In the genomic region with DNA sequence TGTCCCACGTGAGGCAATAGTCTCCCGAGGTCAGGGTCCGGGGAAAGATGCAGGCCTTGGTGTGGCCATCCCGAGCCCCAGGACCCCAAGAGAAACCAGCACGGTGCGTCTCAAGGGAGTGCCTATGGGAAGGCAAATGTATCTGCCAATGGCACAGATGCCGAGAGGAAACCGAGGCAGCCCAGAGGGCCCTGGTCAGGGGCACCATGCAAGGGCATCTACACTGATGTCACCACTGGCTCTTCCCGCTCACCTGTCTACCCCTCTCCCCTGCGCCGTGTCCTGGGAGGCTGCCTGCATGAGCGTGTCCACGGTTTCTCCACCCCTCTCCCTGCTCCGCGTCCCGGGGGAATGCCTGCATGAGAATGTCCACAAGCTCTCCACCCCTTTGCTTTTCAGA, we compare ENCODE assay signal across 18 cellular contexts.
DNase-seq lines count a peak whose midpoint lies in the region; ATAC-seq and TF ChIP-seq lines count a peak whose summit lies in the region.
"Had no signal": no experiment of that assay in that cellular context is flagged by ENCODE, and none has a peak within 500 bp of the region (broad histone marks: within the 10 kb centered on the region; RNA-seq: fewer than 3 reads in every experiment).

No MANE protein-coding gene starts in this region.

- H3K36me3 ChIP-seq in trophoblast cell (ENCODE audit: control insufficient read depth in 1 of 2, insufficient read depth in 2 of 2, low read length in 2 of 2), result no peaks in the 10 kb centered on the region
- H3K36me3 ChIP-seq: BLaER1 had no signal

- H3K23ac ChIP-seq in trophoblast cell (ENCODE audit: low read length), result no peak overlapping the region

- peak overlapping the region; percentile 63 for H3K27ac Mint-ChIP-seq in activated CD8-positive, alpha-beta T cell treated with anti-CD3 and anti-CD28 coated beads, Interleukin-2, amount 10 ng/mL, durations not matched to agents 7 days and 5 days
- H3K27ac Mint-ChIP-seq in activated CD8-positive, alpha-beta T cell treated with anti-CD3 and anti-CD28 coated beads for 36 hours, result no peak overlapping the region
- peak overlapping the region; percentile 50 for H3K27ac Mint-ChIP-seq in neural crest cell (ENCODE audit: unreplicated experiment)
- no peak overlapping the region for H3K27ac Mint-ChIP-seq in CD14-positive monocyte
- H3K27ac Mint-ChIP-seq: B cell; CD4-positive, alpha-beta T cell had no signal

- H3K9ac ChIP-seq in trophoblast cell (ENCODE audit: low read length), result peak overlapping the region; percentile 6
- H3K9ac ChIP-seq: BLaER1, GM23248 had no signal

- no peak overlapping the region for H3K18ac ChIP-seq in trophoblast cell (ENCODE audit: low read length)

- H3K4me2 ChIP-seq in trophoblast cell (ENCODE audit: low read length), result no peak overlapping the region
- H3K4me2 ChIP-seq: BLaER1 had no signal

- WGBS in trophoblast cell (ENCODE audit: extremely low coverage, insufficient coverage, insufficient read length), result no CpG with 5 or more reads among the region's 16 CpGs

- no peak overlapping the region for H3K14ac ChIP-seq in trophoblast cell (ENCODE audit: low read length)

- H3K36me3 Mint-ChIP-seq in activated CD8-positive, alpha-beta T cell treated with anti-CD3 and anti-CD28 coated beads, Interleukin-2, amount 10 ng/mL, durations not matched to agents 7 days and 5 days (ENCODE audit: low read depth), result no peaks in the 10 kb centered on the region
- no peaks in the 10 kb centered on the region for H3K36me3 Mint-ChIP-seq in activated CD8-positive, alpha-beta T cell treated with anti-CD3 and anti-CD28 coated beads for 36 hours (ENCODE audit: low read depth)
- H3K36me3 Mint-ChIP-seq in neural crest cell (ENCODE audit: low read depth) (no peaks in the 10 kb centered on the region), CD14-positive monocyte (no peaks in the 10 kb centered on the region)
- H3K36me3 Mint-ChIP-seq: CD8-positive, alpha-beta memory T cell had no signal

- no peak overlapping the region for H2BK120ac ChIP-seq in trophoblast cell (ENCODE audit: insufficient read depth, low read length, poor library complexity)

- H4K8ac ChIP-seq in trophoblast cell (ENCODE audit: low read depth, low read length), result no peak overlapping the region

- no peak overlapping the region for H4K91ac ChIP-seq in trophoblast cell (ENCODE audit: low read depth, low read length)

- H3K4me1 Mint-ChIP-seq in activated CD8-positive, alpha-beta T cell treated with anti-CD3 and anti-CD28 coated beads, Interleukin-2, amount 10 ng/mL, durations not matched to agents 7 days and 5 days (ENCODE audit: low read depth), result peaks cover 33% of the 10 kb centered on the region
- H3K4me1 Mint-ChIP-seq in activated CD8-positive, alpha-beta T cell treated with anti-CD3 and anti-CD28 coated beads for 36 hours (ENCODE audit: low read depth), result peaks cover 16% of the 10 kb centered on the region
- H3K4me1 Mint-ChIP-seq in neural crest cell (no peaks in the 10 kb centered on the region), CD14-positive monocyte (peaks cover 10% of the 10 kb centered on the region)

- H3K79me2 ChIP-seq in trophoblast cell (ENCODE audit: control insufficient read depth, insufficient read depth, low read length, poor library complexity), result no peaks in the 10 kb centered on the region

- no peak for TF ChIP-seq CTCF in activated CD8-positive, alpha-beta T cell treated with anti-CD3 and anti-CD28 coated beads for 36 hours (IDR thresholded peaks at IDR 0.05)
- TF ChIP-seq CTCF in neural crest cell (conservative IDR thresholded peaks at IDR 0.05) (no peak), CD14-positive monocyte (IDR thresholded peaks at IDR 0.05) (no peak)

- intact Hi-C loops in activated CD8-positive, alpha-beta T cell treated with anti-CD3 and anti-CD28 coated beads for 36 hours (cut with micrococcal nuclease), result no loop called here
- intact Hi-C loops in CD14-positive monocyte (cut with micrococcal nuclease), result no loop called here

- no peak overlapping the region for H4K12ac ChIP-seq in trophoblast cell (ENCODE audit: low read depth, low read length)

- H3K79me1 ChIP-seq in trophoblast cell (ENCODE audit: low read length), result no peaks in the 10 kb centered on the region

- no peak for ATAC-seq in activated CD8-positive, alpha-beta T cell treated with anti-CD3 and anti-CD28 coated beads, Interleukin-2, amount 10 ng/mL, durations not matched to agents 7 days and 5 days
- no peak for ATAC-seq in activated CD8-positive, alpha-beta T cell treated with anti-CD3 and anti-CD28 coated beads for 36 hours
- ATAC-seq in GM18868 (IDR thresholded peaks at IDR 0.05; ENCODE audit: unreplicated experiment), result no peak
- ATAC-seq: HCT116 had no signal

- H3K9me3 ChIP-seq in trophoblast cell (ENCODE audit: insufficient read depth, low read depth, low read length), result no peaks in the 10 kb centered on the region
- H3K9me3 ChIP-seq: BLaER1 had no signal

- H2BK12ac ChIP-seq in trophoblast cell (ENCODE audit: low read length), result no peak overlapping the region

- no peak overlapping the region for H3K4me3 ChIP-seq in trophoblast cell (ENCODE audit: low read depth, low read length)
- H3K4me3 ChIP-seq: BLaER1, GM23248 had no signal

- no peaks in the 10 kb centered on the region for H3K4me1 ChIP-seq in trophoblast cell (ENCODE audit: control insufficient read depth in 1 of 2, insufficient read depth in 2 of 2, low read length in 2 of 2)

- no peak overlapping the region for H2BK5ac ChIP-seq in trophoblast cell (ENCODE audit: low read depth, low read length, poor library complexity)

- CTCF ChIA-PET in activated CD8-positive, alpha-beta T cell treated with anti-CD3 and anti-CD28 coated beads, Interleukin-2, amount 10 ng/mL, durations not matched to agents 7 days and 5 days (lab: Charles Lee), result no interaction called here
- CTCF ChIA-PET in activated CD8-positive, alpha-beta T cell treated with anti-CD3 and anti-CD28 coated beads for 36 hours (lab: Charles Lee), result no interaction called here

- peaks cover 69% of the 10 kb centered on the region for H3K27me3 Mint-ChIP-seq in activated CD8-positive, alpha-beta T cell treated with anti-CD3 and anti-CD28 coated beads, Interleukin-2, amount 10 ng/mL, durations not matched to agents 7 days and 5 days (ENCODE audit: low read depth)
- peaks cover 34% of the 10 kb centered on the region for H3K27me3 Mint-ChIP-seq in activated CD8-positive, alpha-beta T cell treated with anti-CD3 and anti-CD28 coated beads for 36 hours
- H3K27me3 Mint-ChIP-seq in neural crest cell (ENCODE audit: low read depth) (peaks cover 3% of the 10 kb centered on the region), CD14-positive monocyte (ENCODE audit: low read depth in 3 of 3) (peaks cover 16 to 21% (median 16%) of the 10 kb centered on the region in 3 donors)

- no peak for DNase-seq in activated CD8-positive, alpha-beta T cell treated with anti-CD3 and anti-CD28 coated beads, Interleukin-2, amount 10 ng/mL, durations not matched to agents 7 days and 5 days
- no peak for DNase-seq in activated CD8-positive, alpha-beta T cell treated with anti-CD3 and anti-CD28 coated beads for 36 hours
- DNase-seq in neural crest cell (ENCODE audit: low read depth, low spot score) (no peak), trophoblast cell (no peak), CD14-positive monocyte (ENCODE audit: low spot score) (no peak), HUDEP-2 (lab: John Stamatoyannopoulos, UW; ENCODE audit: unreplicated experiment in 76 of 76) (no peak)
- DNase-seq: CD4-positive, alpha-beta T cell; CD8-positive, alpha-beta memory T cell; DMS 273 treated with DMSO at 0.1 percent for 48 hours; DMS79 treated with DMSO at 0.1 percent for 48 hours; GM23248; H9 had no signal

- no peaks in the 10 kb centered on the region for H3K9me3 Mint-ChIP-seq in activated CD8-positive, alpha-beta T cell treated with anti-CD3 and anti-CD28 coated beads, Interleukin-2, amount 10 ng/mL, durations not matched to agents 7 days and 5 days (ENCODE audit: insufficient read depth)
- H3K9me3 Mint-ChIP-seq in activated CD8-positive, alpha-beta T cell treated with anti-CD3 and anti-CD28 coated beads for 36 hours, result no peaks in the 10 kb centered on the region
- H3K9me3 Mint-ChIP-seq in neural crest cell (no peaks in the 10 kb centered on the region), CD14-positive monocyte (peaks cover 0 to 2% (median 0%) of the 10 kb centered on the region in 7 donors)
- H3K9me3 Mint-ChIP-seq: CD4-positive, alpha-beta T cell; CD8-positive, alpha-beta memory T cell had no signal

- no peak overlapping the region for H2AK5ac ChIP-seq in trophoblast cell (ENCODE audit: low read length)

- H3K27me3 ChIP-seq in trophoblast cell (ENCODE audit: insufficient read depth, low read length), result no peaks in the 10 kb centered on the region

- H3K4ac ChIP-seq in trophoblast cell (ENCODE audit: low read depth, low read length), result no peak overlapping the region

- no peak overlapping the region for H3K4me3 Mint-ChIP-seq in activated CD8-positive, alpha-beta T cell treated with anti-CD3 and anti-CD28 coated beads, Interleukin-2, amount 10 ng/mL, durations not matched to agents 7 days and 5 days
- no peak overlapping the region for H3K4me3 Mint-ChIP-seq in activated CD8-positive, alpha-beta T cell treated with anti-CD3 and anti-CD28 coated beads for 36 hours
- H3K4me3 Mint-ChIP-seq in neural crest cell, result no peak overlapping the region
- H3K4me3 Mint-ChIP-seq in CD14-positive monocyte, result no peak overlapping the region
- H3K4me3 Mint-ChIP-seq: B cell; CD4-positive, alpha-beta T cell; H9 had no signal

- POLR2A ChIA-PET in activated CD8-positive, alpha-beta T cell treated with anti-CD3 and anti-CD28 coated beads, Interleukin-2, amount 10 ng/mL, durations not matched to agents 7 days and 5 days (lab: Charles Lee), result no interaction called here
- POLR2A ChIA-PET in activated CD8-positive, alpha-beta T cell treated with anti-CD3 and anti-CD28 coated beads for 36 hours (lab: Charles Lee), result no interaction called here

- H2AFZ ChIP-seq in trophoblast cell (ENCODE audit: insufficient read depth, low read length, poor library complexity), result no peak overlapping the region
- H2AFZ ChIP-seq: GM23248 had no signal

- no peak overlapping the region for H3K27ac ChIP-seq in trophoblast cell (ENCODE audit: low read depth, low read length)
- H3K27ac ChIP-seq: 22Rv1, BLaER1, C4-2B, GM23248 had no signal

Comparison
In these comparisons a context has a peak if more than half of its experiments do, and no peak if none do; other contexts are left out.
1. H3K27ac Mint-ChIP-seq: peak in activated CD8-positive, alpha-beta T cell treated with anti-CD3 and anti-CD28 coated beads, Interleukin-2, amount 10 ng/mL, durations not matched to agents 7 days and 5 days (single experiment) and neural crest cell (single experiment); none in activated CD8-positive, alpha-beta T cell treated with anti-CD3 and anti-CD28 coated beads for 36 hours (single experiment) and CD14-positive monocyte (0 of 7).